ENCODE assay signal across 11 cellular contexts in genomic region chr22:46012182-46012880, GRCh38. TPM values are rescaled to one million over a fixed set of nuclear protein-coding genes. Genes with fewer than 3 reads are reported as not detected.
DNase-seq lines count a peak whose midpoint lies in the region; ATAC-seq and TF ChIP-seq lines count a peak whose summit lies in the region.
"Had no signal": no experiment of that assay in that cellular context is flagged by ENCODE, and none has a peak within 500 bp of the region (broad histone marks: within the 10 kb centered on the region; RNA-seq: fewer than 3 reads in every experiment).

No MANE protein-coding gene starts in this region.

- CTCF ChIA-PET in activated naive CD4-positive, alpha-beta T cell treated with anti-CD3 and anti-CD28 coated beads for 36 hours (lab: Charles Lee), result interaction anchor here (0.9 to 10.3 kb wide), 14 partner anchors 16 to 300 kb away, joined by 3 to 209 read pairs (median 6); no protein-coding TSS in a partner anchor

- H3K27ac ChIP-seq in vagina, result peak overlapping the region; percentile 99

- intact Hi-C loops in activated naive CD4-positive, alpha-beta T cell treated with anti-CD3 and anti-CD28 coated beads for 36 hours (cut with micrococcal nuclease), result loop anchor here (2.0 to 10.0 kb wide), 2 partner anchors 284 to 532 kb away; partner anchors contain the start of gene GTSE1
- intact Hi-C loops in Right ventricle myocardium inferior (cut with DNase I), result loop anchor here (2.0 to 5.0 kb wide), 2 partner anchors 22 to 60 kb away; no protein-coding TSS in a partner anchor
- intact Hi-C loops in vagina (cut with DNase I), result no loop called here

- TF ChIP-seq CTCF in osteocyte (IDR thresholded peaks at IDR 0.05) (no peak), vagina (IDR thresholded peaks at IDR 0.05) (no peak)

- H3K36me3 ChIP-seq in vagina, result no peaks in the 10 kb centered on the region
- H3K36me3 ChIP-seq: adrenal gland had no signal

- DNase-seq in activated naive CD4-positive, alpha-beta T cell treated with anti-CD3 and anti-CD28 coated beads for 36 hours, result no peak
- DNase-seq in Right ventricle myocardium inferior (ENCODE audit: missing footprints) (peak; percentile 52), osteocyte (ENCODE audit: extremely low spot score, unreplicated experiment) (no peak), vagina (ENCODE audit: extremely low spot score in 2 of 2) (no peak), NCI-H69 (lab: John Stamatoyannopoulos, UW) (no peak)
- DNase-seq in stimulated activated naive CD4-positive, alpha-beta T cell treated with Interleukin-2 at 50 U/mL for 16 hours (lab: John Stamatoyannopoulos, UW), result no peak
- DNase-seq: OCI-M1 had no signal

- H3K27ac Mint-ChIP-seq in activated naive CD4-positive, alpha-beta T cell treated with anti-CD3 and anti-CD28 coated beads, Interleukin-2, amount 50 U/mL, for 24 hours, result no peak overlapping the region
- H3K27ac Mint-ChIP-seq in activated naive CD4-positive, alpha-beta T cell treated with anti-CD3 and anti-CD28 coated beads for 36 hours, result no peak overlapping the region
- peak overlapping the region; percentile 94 for H3K27ac Mint-ChIP-seq in osteocyte (ENCODE audit: unreplicated experiment)

- H3K27me3 ChIP-seq in vagina, result no peaks in the 10 kb centered on the region
- H3K27me3 ChIP-seq: adrenal gland had no signal

- TF ChIP-seq POLR2A in vagina (IDR thresholded peaks at IDR 0.05), result no peak

- H3K4me3 Mint-ChIP-seq in activated naive CD4-positive, alpha-beta T cell treated with anti-CD3 and anti-CD28 coated beads, Interleukin-2, amount 50 U/mL, for 24 hours, result peak overlapping the region; percentile 54
- no peak overlapping the region for H3K4me3 Mint-ChIP-seq in activated naive CD4-positive, alpha-beta T cell treated with anti-CD3 and anti-CD28 coated beads for 36 hours
- no peak overlapping the region for H3K4me3 Mint-ChIP-seq in osteocyte (ENCODE audit: unreplicated experiment)

- ATAC-seq in Right ventricle myocardium inferior (no peak), GM18858 (IDR thresholded peaks at IDR 0.05; ENCODE audit: unreplicated experiment) (no peak)

- H3K4me3 ChIP-seq in vagina, result no peak overlapping the region
- H3K4me3 ChIP-seq: lung had no signal

- peaks cover 6% of the 10 kb centered on the region for H3K4me1 Mint-ChIP-seq in activated naive CD4-positive, alpha-beta T cell treated with anti-CD3 and anti-CD28 coated beads, Interleukin-2, amount 50 U/mL, for 24 hours
- H3K4me1 Mint-ChIP-seq in activated naive CD4-positive, alpha-beta T cell treated with anti-CD3 and anti-CD28 coated beads for 36 hours (ENCODE audit: low read depth), result peaks cover 5% of the 10 kb centered on the region
- H3K4me1 Mint-ChIP-seq in osteocyte (ENCODE audit: unreplicated experiment), result peaks cover 64% of the 10 kb centered on the region

- no peaks in the 10 kb centered on the region for H3K9me3 Mint-ChIP-seq in activated naive CD4-positive, alpha-beta T cell treated with anti-CD3 and anti-CD28 coated beads, Interleukin-2, amount 50 U/mL, for 24 hours
- peaks cover 4% of the 10 kb centered on the region for H3K9me3 Mint-ChIP-seq in activated naive CD4-positive, alpha-beta T cell treated with anti-CD3 and anti-CD28 coated beads for 36 hours
- peaks cover 3% of the 10 kb centered on the region for H3K9me3 Mint-ChIP-seq in osteocyte (ENCODE audit: unreplicated experiment)

- H3K9me3 ChIP-seq in vagina, result no peaks in the 10 kb centered on the region

- peaks cover 60% of the 10 kb centered on the region for H3K4me1 ChIP-seq in vagina

- H3K36me3 Mint-ChIP-seq in activated naive CD4-positive, alpha-beta T cell treated with anti-CD3 and anti-CD28 coated beads, Interleukin-2, amount 50 U/mL, for 24 hours, result no peaks in the 10 kb centered on the region
- H3K36me3 Mint-ChIP-seq in activated naive CD4-positive, alpha-beta T cell treated with anti-CD3 and anti-CD28 coated beads for 36 hours (ENCODE audit: low read depth), result no peaks in the 10 kb centered on the region
- no peaks in the 10 kb centered on the region for H3K36me3 Mint-ChIP-seq in osteocyte (ENCODE audit: unreplicated experiment)

- H3K27me3 Mint-ChIP-seq in activated naive CD4-positive, alpha-beta T cell treated with anti-CD3 and anti-CD28 coated beads, Interleukin-2, amount 50 U/mL, for 24 hours, result no peaks in the 10 kb centered on the region
- H3K27me3 Mint-ChIP-seq in activated naive CD4-positive, alpha-beta T cell treated with anti-CD3 and anti-CD28 coated beads for 36 hours (ENCODE audit: low read depth), result no peaks in the 10 kb centered on the region
- no peaks in the 10 kb centered on the region for H3K27me3 Mint-ChIP-seq in osteocyte (ENCODE audit: unreplicated experiment)

RNA-seq across cellular contexts. Expression of gene WNT7B, which starts 35.4 kb away (rescaled TPM):
- total RNA-seq in activated naive CD4-positive, alpha-beta T cell treated with anti-CD3 and anti-CD28 coated beads for 36 hours, result not detected
- not detected for total RNA-seq in Right ventricle myocardium inferior
- 2.3 and 2.7 TPM in 2 replicates for total RNA-seq in osteocyte
- 7.1 TPM for total RNA-seq in vagina
